ENCODE assay signal across 12 cellular contexts in genomic region chr6:56914791-56915658, GRCh38. TPM values are rescaled to one million over a fixed set of nuclear protein-coding genes. Genes with fewer than 3 reads are reported as not detected.
DNase-seq lines count a peak whose midpoint lies in the region; ATAC-seq, FAIRE-seq and TF ChIP-seq lines count a peak whose summit lies in the region.
"Had no signal": no experiment of that assay in that cellular context is flagged by ENCODE, and none has a peak within 500 bp of the region (broad histone marks: within the 10 kb centered on the region; RNA-seq: fewer than 3 reads in every experiment).

No MANE protein-coding gene starts in this region.

- H3K9ac ChIP-seq in HepG2 (ENCODE audit: insufficient read depth, low read depth, low read length): no peak overlapping the region

- no peak for FAIRE-seq in HepG2 (lab: Jason Lieb, UNC)

- no TSS peak for BruUV-seq in HepG2 (replicated peaks; lab: Mats Ljungman, UMichigan)

- CTCF ChIA-PET in HepG2 (lab: Yijun Ruan, JAX; ENCODE audit: low intra/inter-chr PET ratio, low total read pairs): no interaction called here

- no peaks in the 10 kb centered on the region for H3K4me1 Mint-ChIP-seq in glutamatergic neuron (ENCODE audit: low read depth, unreplicated experiment)

- ATAC-seq in HepG2: peak; percentile 50; the same call in 2 of the 3 replicates
- ATAC-seq in right lobe of liver: no peak
- no peak for ATAC-seq in HG03097 (IDR thresholded peaks at IDR 0.05; ENCODE audit: low FRiP score, unreplicated experiment)
- no peak for ATAC-seq in GM19035 (IDR thresholded peaks at IDR 0.05; ENCODE audit: unreplicated experiment)
- ATAC-seq: effector memory CD8-positive, alpha-beta T cell had no signal

- no peaks in the 10 kb centered on the region for H3K27me3 Mint-ChIP-seq in glutamatergic neuron (ENCODE audit: unreplicated experiment)

- H3K27me3 ChIP-seq in HepG2 (ENCODE audit: control insufficient read depth in 1 of 2, insufficient read depth in 2 of 2, low read length in 2 of 2) (peaks cover 0 to 28% of the 10 kb centered on the region in 2 experiments; a peak in 3 of 5 replicates), right lobe of liver (no peaks in the 10 kb centered on the region)
- H3K27me3 ChIP-seq: tibial nerve had no signal

- H3K27ac Mint-ChIP-seq in glutamatergic neuron (ENCODE audit: unreplicated experiment): no peak overlapping the region
- H3K27ac Mint-ChIP-seq: effector memory CD8-positive, alpha-beta T cell had no signal

- H3K36me3 ChIP-seq in HepG2 (replicated peaks in 1 of 2; ENCODE audit: control insufficient read depth in 1 of 2, insufficient read depth in 2 of 2, low read length in 2 of 2) (no peaks in the 10 kb centered on the region), right lobe of liver (no peaks in the 10 kb centered on the region)
- H3K36me3 ChIP-seq: tibial nerve had no signal

- no peaks in the 10 kb centered on the region for H3K9me3 ChIP-seq in HepG2 (ENCODE audit: low read length)
- no peaks in the 10 kb centered on the region for H3K9me3 ChIP-seq in right lobe of liver
- H3K9me3 ChIP-seq: tibial nerve had no signal

- no peak for DNase-seq in HepG2 (ENCODE audit: low spot score)
- DNase-seq in right lobe of liver: no peak
- DNase-seq in NOMO-1 (lab: John Stamatoyannopoulos, UW; ENCODE audit: unreplicated experiment in 2 of 2): peak; percentile 65 to 74
- peak; percentile 42 for DNase-seq in glutamatergic neuron
- DNase-seq in NCI-H146 (lab: John Stamatoyannopoulos, UW): no peak
- DNase-seq in dedifferentiated amniotic fluid mesenchymal stem cell (ENCODE audit: extremely low spot score): no peak
- DNase-seq: effector memory CD8-positive, alpha-beta T cell; NCI-H1436 treated with DMSO at 0.1 percent for 48 hours had no signal

- TF ChIP-seq EP300 in HepG2 (IDR thresholded peaks at IDR 0.05; ENCODE audit: low read depth in 2 of 2, low read length in 2 of 2) (no peak), HepG2 (CRISPR knock-in tag; IDR thresholded peaks at IDR 0.05; ENCODE audit: borderline replicate concordance) (no peak)

- H3K79me2 ChIP-seq in HepG2 (ENCODE audit: insufficient read depth, low read length): no peaks in the 10 kb centered on the region

- H3K4me3 Mint-ChIP-seq in glutamatergic neuron (ENCODE audit: unreplicated experiment): no peak overlapping the region
- H3K4me3 Mint-ChIP-seq: effector memory CD8-positive, alpha-beta T cell had no signal

- H3K36me3 Mint-ChIP-seq in glutamatergic neuron (ENCODE audit: unreplicated experiment): no peaks in the 10 kb centered on the region

- no peaks in the 10 kb centered on the region for H3K9me3 Mint-ChIP-seq in glutamatergic neuron (ENCODE audit: unreplicated experiment)
- H3K9me3 Mint-ChIP-seq: effector memory CD8-positive, alpha-beta T cell had no signal

- no peak for TF ChIP-seq POLR2A in HepG2 (IDR thresholded peaks at IDR 0.05; ENCODE audit: insufficient read depth in 1 of 2, low read depth in 2 of 2, low read length in 2 of 2)
- no peak for TF ChIP-seq POLR2A in right lobe of liver (IDR thresholded peaks at IDR 0.05)

- H3K4me2 ChIP-seq in HepG2 (ENCODE audit: low read depth, low read length): no peak overlapping the region

- WGBS in HepG2 (ENCODE audit: low lambda C conversion rate): 10% methylated on average over 8 of the region's 8 CpGs
- whole genome bisulfite sequencing in right lobe of liver (ENCODE audit: insufficient coverage, low coverage, low lambda C conversion rate, missing lambda C conversion rate): 37% methylated on average over 5 of the region's 8 CpGs

- no peaks in the 10 kb centered on the region for H4K20me1 ChIP-seq in HepG2 (ENCODE audit: insufficient read depth, low read length)

- H3K4me1 ChIP-seq in HepG2 (ENCODE audit: insufficient read depth, low read length) (no peaks in the 10 kb centered on the region), right lobe of liver (no peaks in the 10 kb centered on the region)

- H3K4me3 ChIP-seq in HepG2 (replicated peaks in 1 of 3; ENCODE audit: insufficient read depth in 1 of 3, low read depth in 2 of 3, low read length in 3 of 3) (no peak overlapping the region), right lobe of liver (no peak overlapping the region)
- H3K4me3 ChIP-seq: lung, tibial nerve had no signal

- H3K27ac ChIP-seq in HepG2 (ENCODE audit: extremely low read length, insufficient read depth, low read length) (no peak overlapping the region), right lobe of liver (no peak overlapping the region)
- H3K27ac ChIP-seq: tibial nerve had no signal

- intact Hi-C loops in HepG2 (cut with micrococcal nuclease; ENCODE audit: unreplicated experiment): no loop called here
- intact Hi-C loops in right lobe of liver (cut with DNase I): no loop called here

- no peak for TF ChIP-seq CTCF in HepG2 (CRISPR knock-in tag; IDR thresholded peaks at IDR 0.05)
- no peak for TF ChIP-seq CTCF in right lobe of liver (IDR thresholded peaks at IDR 0.05)
- TF ChIP-seq CTCF in glutamatergic neuron (IDR thresholded peaks at IDR 0.05; ENCODE audit: partially characterized antibody, unreplicated experiment): no peak

- POLR2A ChIA-PET in HepG2 (lab: Yijun Ruan, JAX): no interaction called here

- no peak for TF ChIP-seq RAD21 in HepG2 (CRISPR knock-in tag; IDR thresholded peaks at IDR 0.05)

- in situ Hi-C loops in HepG2 (cut with HindIII; ENCODE audit: extremely low pct_ligation_motif_present, low pct_unique_long_range_greater_than_20kb): no loop called here

- no peak overlapping the region for H2AFZ ChIP-seq in HepG2 (ENCODE audit: low read length)

TF ChIP-seq in HepG2, 621 proteins besides CTCF, POLR2A, EP300 and RAD21:
- TF ChIP-seq MIER3 (CRISPR knock-in tag; IDR thresholded peaks at IDR 0.05; ENCODE audit: borderline replicate concordance) (no peak), ARNTL (CRISPR knock-in tag; IDR thresholded peaks at IDR 0.05) (no peak)

RNA-seq across cellular contexts. Expression of gene BEND6, which starts 39.9 kb away (rescaled TPM):
- total RNA-seq in HepG2 (2016; rRNA removed; fragmentation: Illumina TruSeq; extraction: Trizol) (0.20 and 0.25 TPM in 2 replicates), right lobe of liver (not detected), glutamatergic neuron (ENCODE audit: unreplicated experiment) (1.2 TPM)
- total RNA-seq in HepG2 (2016; cell fraction: cytosol; rRNA removed; fragmentation: Illumina TruSeq; extraction: Trizol; ENCODE audit: low read depth): 0.44 and 0.71 TPM in 2 replicates
- total RNA-seq in HepG2 (2016; cell fraction: insoluble cytoplasmic fraction; rRNA removed; fragmentation: Illumina TruSeq; extraction: Trizol): 0.12 and 0.43 TPM in 2 replicates
- 0.43 and 0.55 TPM in 2 replicates for total RNA-seq in HepG2 (2016; cell fraction: membrane; rRNA removed; fragmentation: Illumina TruSeq; extraction: Trizol)
- 0.09 and 0.25 TPM in 2 replicates for total RNA-seq in HepG2 (2016; cell fraction: nucleus; rRNA removed; fragmentation: Illumina TruSeq; extraction: Trizol)
- polyA plus RNA-seq in HepG2 (2011; rRNA removed): 0.10 and 0.21 TPM in 2 replicates
- polyA plus RNA-seq in HepG2 (2011; cell fraction: cytosol; rRNA removed): 0.09 and 0.13 TPM in 2 replicates
- polyA plus RNA-seq in HepG2 (2011; cell fraction: nucleus; rRNA removed): not detected in 2 replicates
- polyA plus RNA-seq in HepG2 (2012): 0.12 and 0.29 TPM in 2 replicates
- polyA plus RNA-seq in HepG2 (2016; cell fraction: cytosol; fragmentation: Illumina TruSeq; extraction: Trizol; ENCODE audit: low read depth): 0.19 and 0.40 TPM in 2 replicates
- 0.21 and 0.35 TPM in 2 replicates for polyA plus RNA-seq in HepG2 (2016; cell fraction: insoluble cytoplasmic fraction; fragmentation: Illumina TruSeq; extraction: Trizol; ENCODE audit: low read depth)
- polyA plus RNA-seq in HepG2 (2016; cell fraction: membrane; fragmentation: Illumina TruSeq; extraction: Trizol; ENCODE audit: low read depth): 0.33 and 0.54 TPM in 2 replicates
- 0.12 TPM in 1 of 2 replicates, not detected in the other for polyA plus RNA-seq in HepG2 (2016; cell fraction: nucleus; fragmentation: Illumina TruSeq; extraction: Trizol; ENCODE audit: insufficient read depth, low read depth)
- 0.04 and 0.37 TPM in 2 replicates for polyA minus RNA-seq in HepG2 (2011; rRNA and poly(A)+ RNA removed; ENCODE audit: low replicate concordance)
- polyA minus RNA-seq in HepG2 (2011; cell fraction: cytosol; rRNA and poly(A)+ RNA removed): 0.20 TPM in 1 of 2 replicates, not detected in the other
- polyA minus RNA-seq in HepG2 (2011; cell fraction: nucleus; rRNA and poly(A)+ RNA removed): 0.12 and 0.13 TPM in 2 replicates

Comparison
In these comparisons a context has a peak if more than half of its experiments do, and no peak if none do; other contexts are left out.
1. DNase-seq: peak in NOMO-1 (2 of 2) and glutamatergic neuron (single experiment); none in HepG2 (single experiment), right lobe of liver (0 of 3), NCI-H146 (single experiment) and dedifferentiated amniotic fluid mesenchymal stem cell (single experiment).